In the genomic region with DNA sequence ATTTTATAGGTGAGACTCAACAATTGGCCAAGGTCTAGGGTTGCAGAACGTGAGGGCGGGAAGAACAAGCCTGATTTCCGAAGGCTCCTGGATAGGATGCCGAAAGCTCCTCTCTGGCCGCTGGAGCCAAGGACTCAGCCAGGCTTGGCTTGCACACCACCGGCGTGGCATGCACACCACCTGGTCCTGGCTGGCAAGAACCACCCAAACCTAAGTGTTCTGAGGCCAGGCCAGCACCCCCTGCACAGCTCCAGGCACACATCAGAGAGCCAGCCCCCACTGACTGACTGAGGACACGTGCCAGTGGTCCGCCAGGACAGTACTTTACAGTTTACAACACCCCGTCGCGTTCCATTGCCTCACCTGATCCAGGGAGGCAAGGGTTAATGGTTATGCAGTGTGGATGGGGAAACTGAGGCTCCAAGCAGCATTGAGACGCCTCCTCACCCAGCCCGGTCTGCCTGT, we compare ENCODE assay signal across 9 cellular contexts. TPM values are rescaled to one million over a fixed set of nuclear protein-coding genes. Genes with fewer than 3 reads are reported as not detected.
DNase-seq lines count a peak whose midpoint lies in the region; ATAC-seq, FAIRE-seq and TF ChIP-seq lines count a peak whose summit lies in the region.
"Had no signal": no experiment of that assay in that cellular context is flagged by ENCODE, and none has a peak within 500 bp of the region (broad histone marks: within the 10 kb centered on the region; RNA-seq: fewer than 3 reads in every experiment).

No MANE protein-coding gene starts in this region.

- 41% methylated on average over 13 of the region's 14 CpGs for WGBS in HepG2 (ENCODE audit: low lambda C conversion rate)

- POLR2A ChIA-PET in HepG2 (lab: Yijun Ruan, JAX): interaction anchor here (0.6 to 5.0 kb wide), 7 partner anchors 21 to 91 kb away, joined by 3 to 37 read pairs (median 6); no protein-coding TSS in a partner anchor

- peak; percentile 3 for ATAC-seq in HepG2
- ATAC-seq in GM21360 (IDR thresholded peaks at IDR 0.05; ENCODE audit: unreplicated experiment): no peak

- no peak for TF ChIP-seq RAD21 in HepG2 (CRISPR knock-in tag; IDR thresholded peaks at IDR 0.05)

- FAIRE-seq in HepG2 (lab: Jason Lieb, UNC) (no peak), D721Med (lab: Jason Lieb, UNC) (no peak)

- H3K4me1 ChIP-seq in HepG2 (ENCODE audit: insufficient read depth, low read length) (peaks cover 80% of the 10 kb centered on the region), subcutaneous abdominal adipose tissue (ENCODE audit: control insufficient read depth in 5 of 5, insufficient read depth in 5 of 5, low read length in 5 of 5) (peaks cover 4 to 49% (median 34%) of the 10 kb centered on the region in 5 donors)

- H3K9ac ChIP-seq in HepG2 (ENCODE audit: insufficient read depth, low read depth, low read length) (peak overlapping the region; percentile 59), subcutaneous abdominal adipose tissue (ENCODE audit: low read length in 5 of 5) (peak overlapping the region in 3 of 5 donors; percentile 46 to 79 (median 68))

- H3K79me2 ChIP-seq in HepG2 (ENCODE audit: insufficient read depth, low read length): no peaks in the 10 kb centered on the region

- no peaks in the 10 kb centered on the region; a peak in 3 of 5 replicates for H3K36me3 ChIP-seq in HepG2 (replicated peaks in 1 of 2; ENCODE audit: control insufficient read depth in 1 of 2, insufficient read depth in 2 of 2, low read length in 2 of 2)
- H3K36me3 ChIP-seq in subcutaneous abdominal adipose tissue (ENCODE audit: control insufficient read depth in 5 of 5, insufficient read depth in 5 of 5, low read length in 5 of 5): peaks cover 0 to 2% (median 0%) of the 10 kb centered on the region in 5 donors

- TSS peak; percentile 51 for BruUV-seq in HepG2 (replicated peaks; lab: Mats Ljungman, UMichigan)

- no peak overlapping the region for H3K27ac ChIP-seq in HepG2 (ENCODE audit: extremely low read length, insufficient read depth, low read length)
- peak overlapping the region; percentile 54 for H3K27ac ChIP-seq in subcutaneous abdominal adipose tissue (ENCODE audit: low read depth, low read length)

- no peak overlapping the region for H2AFZ ChIP-seq in HepG2 (ENCODE audit: low read length)

- CTCF ChIA-PET in HepG2 (lab: Yijun Ruan, JAX; ENCODE audit: low intra/inter-chr PET ratio, low total read pairs): interaction anchor here (0.5 to 4.4 kb wide), 8 partner anchors 39 to 132 kb away, joined by 3 to 54 read pairs (median 12); a partner anchor contains a TSS

- no peaks in the 10 kb centered on the region for H4K20me1 ChIP-seq in HepG2 (ENCODE audit: insufficient read depth, low read length)

- TF ChIP-seq EP300 in HepG2 (IDR thresholded peaks at IDR 0.05; ENCODE audit: low read depth in 2 of 2, low read length in 2 of 2) (no peak), HepG2 (CRISPR knock-in tag; IDR thresholded peaks at IDR 0.05; ENCODE audit: borderline replicate concordance) (no peak)

- peaks cover 72% of the 10 kb centered on the region for H3K4me1 Mint-ChIP-seq in dendritic cell treated with granulocyte-macrophage colony-stimulating factor and Interleukin-4, amounts not matched to agents 40 ng/mL and 50 ng/mL, for 4 days (ENCODE audit: low read depth)

- H3K4me2 ChIP-seq in HepG2 (ENCODE audit: low read depth, low read length): peak overlapping the region; percentile 85

- TF ChIP-seq POLR2A in HepG2 (IDR thresholded peaks at IDR 0.05; ENCODE audit: insufficient read depth in 1 of 2, low read depth in 2 of 2, low read length in 2 of 2): no peak

- H3K27me3 ChIP-seq in HepG2 (ENCODE audit: control insufficient read depth in 1 of 2, insufficient read depth in 2 of 2, low read length in 2 of 2): no peaks in the 10 kb centered on the region
- no peaks in the 10 kb centered on the region for H3K27me3 ChIP-seq in subcutaneous abdominal adipose tissue (ENCODE audit: control insufficient read depth in 5 of 5, insufficient read depth in 4 of 5, low read length in 5 of 5)

- in situ Hi-C loops in HepG2 (cut with HindIII; ENCODE audit: extremely low pct_ligation_motif_present, low pct_unique_long_range_greater_than_20kb): loop anchor here (5.0 kb wide), 1 partner anchor 107 kb away; no protein-coding TSS in a partner anchor

- no peaks in the 10 kb centered on the region for H3K9me3 Mint-ChIP-seq in dendritic cell treated with granulocyte-macrophage colony-stimulating factor and Interleukin-4, amounts not matched to agents 40 ng/mL and 50 ng/mL, for 4 days

- TF ChIP-seq CTCF in HepG2 (CRISPR knock-in tag; IDR thresholded peaks at IDR 0.05): no peak
- no peak for TF ChIP-seq CTCF in D721Med (IDR thresholded peaks at IDR 0.05; ENCODE audit: insufficient read depth, missing control alignments)

- peak overlapping the region; percentile 57 to 82 (median 65) for H3K4me3 ChIP-seq in HepG2 (replicated peaks in 1 of 3; ENCODE audit: insufficient read depth in 1 of 3, low read depth in 2 of 3, low read length in 3 of 3)
- peak overlapping the region; percentile 4 to 76 (median 68) for H3K4me3 ChIP-seq in subcutaneous abdominal adipose tissue (ENCODE audit: low read depth in 1 of 5, low read length in 5 of 5)

- H3K9me3 ChIP-seq in HepG2 (ENCODE audit: low read length) (no peaks in the 10 kb centered on the region), subcutaneous abdominal adipose tissue (ENCODE audit: control insufficient read depth in 5 of 5, low read length in 5 of 5) (no peaks in the 10 kb centered on the region)

- no peak overlapping the region for H3K27ac Mint-ChIP-seq in dendritic cell treated with granulocyte-macrophage colony-stimulating factor and Interleukin-4, amounts not matched to agents 40 ng/mL and 50 ng/mL, for 4 days

- no peaks in the 10 kb centered on the region for H3K36me3 Mint-ChIP-seq in dendritic cell treated with granulocyte-macrophage colony-stimulating factor and Interleukin-4, amounts not matched to agents 40 ng/mL and 50 ng/mL, for 4 days (ENCODE audit: low read depth)

- intact Hi-C loops in dendritic cell treated with granulocyte-macrophage colony-stimulating factor and Interleukin-4, amounts not matched to agents 40 ng/mL and 50 ng/mL, for 4 days (cut with micrococcal nuclease): loop anchor here (1.0 to 5.0 kb wide), 3 partner anchors 38 to 92 kb away; no protein-coding TSS in a partner anchor
- intact Hi-C loops in HepG2 (cut with micrococcal nuclease; ENCODE audit: unreplicated experiment): loop anchor here (1.0 kb wide), 6 partner anchors 21 to 107 kb away; no protein-coding TSS in a partner anchor

- peak; percentile 42 for DNase-seq in HK-2 (ENCODE audit: unreplicated experiment)
- DNase-seq in HepG2 (ENCODE audit: low spot score): no peak
- no peak for DNase-seq in C1 segment of cervical spinal cord (lab: John Stamatoyannopoulos, UW)
- no peak for DNase-seq in SW480 (ENCODE audit: low spot score)
- no peak for DNase-seq in D721Med (ENCODE audit: insufficient read length, low spot score)
- DNase-seq: activated naive CD4-positive, alpha-beta T cell had no signal

- peak overlapping the region; percentile 68 for H3K4me3 Mint-ChIP-seq in dendritic cell treated with granulocyte-macrophage colony-stimulating factor and Interleukin-4, amounts not matched to agents 40 ng/mL and 50 ng/mL, for 4 days

- no peaks in the 10 kb centered on the region for H3K27me3 Mint-ChIP-seq in dendritic cell treated with granulocyte-macrophage colony-stimulating factor and Interleukin-4, amounts not matched to agents 40 ng/mL and 50 ng/mL, for 4 days

TF ChIP-seq in HepG2, 621 proteins besides CTCF, POLR2A, EP300 and RAD21 (continues in another document):
- peak; percentile 81; the same call in 1 of the 2 replicates for TF ChIP-seq ZMYM2 (CRISPR knock-in tag; IDR thresholded peaks at IDR 0.05)
- TF ChIP-seq ZNF468 (CRISPR knock-in tag; IDR thresholded peaks at IDR 0.05): peak; percentile 75; the same call in 1 of the 2 replicates
- TF ChIP-seq, protein P1, sequence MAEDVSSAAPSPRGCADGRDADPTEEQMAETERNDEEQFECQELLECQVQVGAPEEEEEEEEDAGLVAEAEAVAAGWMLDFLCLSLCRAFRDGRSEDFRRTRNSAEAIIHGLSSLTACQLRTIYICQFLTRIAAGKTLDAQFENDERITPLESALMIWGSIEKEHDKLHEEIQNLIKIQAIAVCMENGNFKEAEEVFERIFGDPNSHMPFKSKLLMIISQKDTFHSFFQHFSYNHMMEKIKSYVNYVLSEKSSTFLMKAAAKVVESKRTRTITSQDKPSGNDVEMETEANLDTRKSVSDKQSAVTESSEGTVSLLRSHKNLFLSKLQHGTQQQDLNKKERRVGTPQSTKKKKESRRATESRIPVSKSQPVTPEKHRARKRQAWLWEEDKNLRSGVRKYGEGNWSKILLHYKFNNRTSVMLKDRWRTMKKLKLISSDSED (CRISPR knock-in tag; IDR thresholded peaks at IDR 0.05): peak; percentile 41; the same call in 1 of the 2 replicates
- 0 out of 2 replicates have a peak, but pooled peaks have one; percentile 2 for TF ChIP-seq ZNF878 (CRISPR knock-in tag; IDR thresholded peaks at IDR 0.05)
- TF ChIP-seq NRL (CRISPR knock-in tag; IDR thresholded peaks at IDR 0.05; ENCODE audit: borderline replicate concordance): peak; percentile 1; the same call in 1 of the 2 replicates
- TF ChIP-seq ZNF619 (CRISPR knock-in tag; IDR thresholded peaks at IDR 0.05): peak; percentile 15; the same call in 1 of the 2 replicates

RNA-seq across cellular contexts. Expression of a gene that starts 0.4 kb away (rescaled TPM):
- total RNA-seq in HepG2 (2016; rRNA removed; fragmentation: Illumina TruSeq; extraction: Trizol): 4.2 and 4.5 TPM in 2 replicates
- total RNA-seq in HepG2 (2016; cell fraction: cytosol; rRNA removed; fragmentation: Illumina TruSeq; extraction: Trizol; ENCODE audit: low read depth): 0.61 and 0.88 TPM in 2 replicates
- total RNA-seq in HepG2 (2016; cell fraction: insoluble cytoplasmic fraction; rRNA removed; fragmentation: Illumina TruSeq; extraction: Trizol): 3.3 and 4.3 TPM in 2 replicates
- 2.1 and 2.3 TPM in 2 replicates for total RNA-seq in HepG2 (2016; cell fraction: membrane; rRNA removed; fragmentation: Illumina TruSeq; extraction: Trizol)
- 4.3 and 4.5 TPM in 2 replicates for total RNA-seq in HepG2 (2016; cell fraction: nucleus; rRNA removed; fragmentation: Illumina TruSeq; extraction: Trizol)
- 46.4 and 52.3 TPM in 2 replicates for polyA plus RNA-seq in HepG2 (2011; rRNA removed)
- 39.7 and 45.8 TPM in 2 replicates for polyA plus RNA-seq in HepG2 (2011; cell fraction: cytosol; rRNA removed)
- polyA plus RNA-seq in HepG2 (2011; cell fraction: nucleus; rRNA removed): 48.4 and 54.8 TPM in 2 replicates
- polyA plus RNA-seq in HepG2 (2012): 14.4 and 32.4 TPM in 2 replicates
- 1.5 and 1.8 TPM in 2 replicates for polyA plus RNA-seq in HepG2 (2016; cell fraction: cytosol; fragmentation: Illumina TruSeq; extraction: Trizol; ENCODE audit: low read depth)
- 5.3 and 7.5 TPM in 2 replicates for polyA plus RNA-seq in HepG2 (2016; cell fraction: insoluble cytoplasmic fraction; fragmentation: Illumina TruSeq; extraction: Trizol; ENCODE audit: low read depth)
- 2.5 TPM in 2 replicates for polyA plus RNA-seq in HepG2 (2016; cell fraction: membrane; fragmentation: Illumina TruSeq; extraction: Trizol; ENCODE audit: low read depth)
- 7.7 and 9.8 TPM in 2 replicates for polyA plus RNA-seq in HepG2 (2016; cell fraction: nucleus; fragmentation: Illumina TruSeq; extraction: Trizol; ENCODE audit: insufficient read depth, low read depth)
- polyA minus RNA-seq in HepG2 (2011; rRNA and poly(A)+ RNA removed; ENCODE audit: low replicate concordance): 39.1 and 112 TPM in 2 replicates
- 43.5 and 48.8 TPM in 2 replicates for polyA minus RNA-seq in HepG2 (2011; cell fraction: cytosol; rRNA and poly(A)+ RNA removed)
- 26.7 and 32.2 TPM in 2 replicates for polyA minus RNA-seq in HepG2 (2011; cell fraction: nucleus; rRNA and poly(A)+ RNA removed)
